Comparison of ENCODE assay signal across 15 cellular contexts in genomic region chr2:8403871-8404270, GRCh38.
"Had no signal": no experiment of that assay in that cellular context is flagged by ENCODE, and none has a peak within 500 bp of the region (broad histone marks: within the 10 kb centered on the region; RNA-seq: fewer than 3 reads in every experiment).

No MANE protein-coding gene starts in this region.

- H3K36me3 Mint-ChIP-seq: activated naive CD4-positive, alpha-beta T cell treated with anti-CD3 and anti-CD28 coated beads, Interleukin-2, amount 10 ng/mL, durations not matched to agents 7 days and 5 days had no signal

- H3K36me3 ChIP-seq: adrenal gland, esophagus muscularis mucosa, lower lobe of right lung, neutrophil had no signal

- H3K27me3 ChIP-seq: adrenal gland, esophagus muscularis mucosa, neutrophil had no signal

- ATAC-seq: naive thymus-derived CD4-positive, alpha-beta T cell; SK-N-SH treated with all-trans-retinoic acid at 6 μM for 48 hours had no signal

- H3K27ac ChIP-seq: adrenal gland, esophagus muscularis mucosa, lower lobe of right lung had no signal

- H3K4me3 Mint-ChIP-seq: activated naive CD4-positive, alpha-beta T cell treated with anti-CD3 and anti-CD28 coated beads, Interleukin-2, amount 10 ng/mL, durations not matched to agents 7 days and 5 days; naive thymus-derived CD4-positive, alpha-beta T cell had no signal

- H3K9me3 ChIP-seq: adrenal gland, esophagus muscularis mucosa, lower lobe of right lung, neutrophil had no signal

- DNase-seq: activated CD4-positive, alpha-beta T cell treated with anti-CD3 and anti-CD28 coated beads for 1 hour; activated CD4-positive, alpha-beta T cell treated with anti-CD3 and anti-CD28 coated beads, Interleukin-2, amount 50 U/mL, for 4 hours; activated naive CD4-positive, alpha-beta T cell treated with anti-CD3 and anti-CD28 coated beads, Interleukin-2, amount 10 ng/mL, durations not matched to agents 7 days and 5 days; hypothalamus; kidney glomerular epithelial cell; lower lobe of right lung; naive thymus-derived CD4-positive, alpha-beta T cell; stimulated activated CD4-positive, alpha-beta T cell treated with anti-CD3 and anti-CD28 coated beads, Interleukin-4, amount 100 ng/mL, for 24 hours; stimulated activated naive CD4-positive, alpha-beta T cell treated with Interleukin-2 at 50 U/mL for 16 hours; substantia nigra; T-helper 1 cell had no signal

- H3K4me3 ChIP-seq: adrenal gland, esophagus muscularis mucosa, lower lobe of right lung had no signal

- H3K4me1 ChIP-seq: lower lobe of right lung had no signal
